ENCODE assay signal across 13 cellular contexts in genomic region chr9:76438841-76439588, GRCh38. TPM values are rescaled to one million over a fixed set of nuclear protein-coding genes. Genes with fewer than 3 reads are reported as not detected.
DNase-seq lines count a peak whose midpoint lies in the region; ATAC-seq, FAIRE-seq and TF ChIP-seq lines count a peak whose summit lies in the region.
"Had no signal": no experiment of that assay in that cellular context is flagged by ENCODE, and none has a peak within 500 bp of the region (broad histone marks: within the 10 kb centered on the region; RNA-seq: fewer than 3 reads in every experiment).

No MANE protein-coding gene starts in this region.

- in situ Hi-C loops in GM12878 (cut with MboI), result no loop called here

- RAD21 ChIA-PET in GM12878 (lab: Charles Lee; ENCODE audit: unreplicated experiment), result interaction anchor here (0.7 to 3.2 kb wide), 7 partner anchors 12 to 1511 kb away, joined by 3 to 11 read pairs (median 4); partner anchors contain the start of genes GCNT1 and RFK

- H3K9ac ChIP-seq in GM12878 (ENCODE audit: control insufficient read depth, insufficient read depth, low read length), result no peak overlapping the region

- SMC1A ChIA-PET in GM12878 (lab: Charles Lee; ENCODE audit: uncharacterized antibody, unreplicated experiment), result interaction anchor here (1.1 to 2.2 kb wide), 6 partner anchors 34 to 110 kb away, joined by 3 to 9 read pairs (median 5); partner anchors contain the start of gene RFK

- H3K79me2 ChIP-seq in GM12878 (ENCODE audit: control insufficient read depth, insufficient read depth, low read length), result peaks cover under 1% of the 10 kb centered on the region; the same call in 1 of the 2 replicates

- H3K4me3 Mint-ChIP-seq in activated CD4-positive, alpha-beta T cell treated with anti-CD3 and anti-CD28 coated beads, Interleukin-2, amount 10 ng/mL, durations not matched to agents 24 days and 14 days, result peak overlapping the region; percentile 8

- H3K27me3 Mint-ChIP-seq in activated CD4-positive, alpha-beta T cell treated with anti-CD3 and anti-CD28 coated beads, Interleukin-2, amount 10 ng/mL, durations not matched to agents 24 days and 14 days, result no peaks in the 10 kb centered on the region

- no peak for DNase-seq in activated CD4-positive, alpha-beta T cell treated with anti-CD3 and anti-CD28 coated beads, Interleukin-2, amount 10 ng/mL, durations not matched to agents 24 days and 14 days
- DNase-seq in activated CD4-positive, alpha-beta T cell treated with anti-CD3 and anti-CD28 coated beads for 4 hours, result no peak
- peak; percentile 80 for DNase-seq in GM12878 (ENCODE audit: low read depth, low spot score)
- no peak for DNase-seq in dermis blood vessel endothelial cell
- DNase-seq in NCI-H526 treated with DMSO at 0.1 percent for 48 hours (lab: John Stamatoyannopoulos, UW), result no peak
- no peak for DNase-seq in NCI-H526 (lab: John Stamatoyannopoulos, UW)
- DNase-seq: activated naive CD4-positive, alpha-beta T cell; effector memory CD4-positive, alpha-beta T cell; NCI-H2107 had no signal

- H2AFZ ChIP-seq in GM12878 (ENCODE audit: control insufficient read depth, low read depth, low read length), result no peak overlapping the region

- no peak for TF ChIP-seq POLR2A in GM12878 (IDR thresholded peaks at IDR 0.05; ENCODE audit: low read depth, low read length)

- H3K9me3 ChIP-seq in GM12878 (replicated peaks; ENCODE audit: control insufficient read depth, insufficient read depth, low read length), result no peaks in the 10 kb centered on the region; the same call in 1 of the 3 replicates
- H3K9me3 ChIP-seq: vagina had no signal

- ATAC-seq in GM21526 (IDR thresholded peaks at IDR 0.05; ENCODE audit: low FRiP score, unreplicated experiment) (peak; percentile 69), HG03139 (IDR thresholded peaks at IDR 0.05; ENCODE audit: unreplicated experiment) (peak; percentile 45), GM12878 (peak; percentile 83)

- peaks cover 38% of the 10 kb centered on the region for H3K4me1 Mint-ChIP-seq in activated CD4-positive, alpha-beta T cell treated with anti-CD3 and anti-CD28 coated beads, Interleukin-2, amount 10 ng/mL, durations not matched to agents 24 days and 14 days

- H3K27ac Mint-ChIP-seq in activated CD4-positive, alpha-beta T cell treated with anti-CD3 and anti-CD28 coated beads, Interleukin-2, amount 10 ng/mL, durations not matched to agents 24 days and 14 days, result peak overlapping the region; percentile 79

- peak overlapping the region; percentile 64 for H3K27ac ChIP-seq in GM12878 (ENCODE audit: control insufficient read depth, insufficient read depth)
- H3K27ac ChIP-seq: vagina had no signal

- H4K20me1 ChIP-seq in GM12878 (ENCODE audit: control insufficient read depth, insufficient read depth), result no peaks in the 10 kb centered on the region

- no TSS peak for BruUV-seq in GM12878 (replicated peaks; lab: Mats Ljungman, UMichigan)

- H3K4me3 ChIP-seq in GM12878, result no peak overlapping the region
- H3K4me3 ChIP-seq: vagina had no signal

- H3K36me3 Mint-ChIP-seq in activated CD4-positive, alpha-beta T cell treated with anti-CD3 and anti-CD28 coated beads, Interleukin-2, amount 10 ng/mL, durations not matched to agents 24 days and 14 days (ENCODE audit: low read depth), result peaks cover 4% of the 10 kb centered on the region

- peak overlapping the region; percentile 35; the same call in 1 of the 2 replicates for H3K4me2 ChIP-seq in GM12878 (ENCODE audit: control insufficient read depth, insufficient read depth)

- intact Hi-C loops in activated CD4-positive, alpha-beta T cell treated with anti-CD3 and anti-CD28 coated beads, Interleukin-2, amount 10 ng/mL, durations not matched to agents 24 days and 14 days (cut with micrococcal nuclease), result loop anchor here (1.0 to 2.0 kb wide), 2 partner anchors 36 to 124 kb away; no protein-coding TSS in a partner anchor
- intact Hi-C loops in GM12878 (cut with micrococcal nuclease; ENCODE audit: unreplicated experiment), result loop anchor here (2.0 kb wide), 1 partner anchor 24 kb away; no protein-coding TSS in a partner anchor

- TF ChIP-seq RAD21 in GM12878 (IDR thresholded peaks at IDR 0.05; ENCODE audit: insufficient read depth, low read depth, low read length), result no peak

- TF ChIP-seq EP300 in GM12878 (IDR thresholded peaks at IDR 0.05; ENCODE audit: borderline replicate concordance in 1 of 2, control insufficient read depth in 1 of 2, low read depth in 2 of 2, low read length in 2 of 2), result peak; percentile 44 to 50; a peak in 2 of 4 replicates

- FAIRE-seq in GM12878 (lab: Jason Lieb, UNC), result peak; percentile 74

- no peaks in the 10 kb centered on the region for H3K27me3 ChIP-seq in GM12878 (replicated peaks in 1 of 2; ENCODE audit: control insufficient read depth in 2 of 2, insufficient read depth in 2 of 2, low read length in 1 of 2)
- H3K27me3 ChIP-seq: vagina had no signal

- CTCF ChIA-PET in GM12878 (lab: Yijun Ruan, JAX), result interaction anchor here (0.7 to 2.9 kb wide), 5 partner anchors 8 to 220 kb away, joined by 3 to 15 read pairs (median 3); partner anchors contain the start of gene RFK

- no peaks in the 10 kb centered on the region for H3K36me3 ChIP-seq in GM12878 (ENCODE audit: control insufficient read depth in 2 of 2, insufficient read depth in 2 of 2, low read length in 1 of 2)
- H3K36me3 ChIP-seq: vagina had no signal

- POLR2A ChIA-PET in GM12878 (lab: Charles Lee), result interaction anchor here (0.6 to 1.5 kb wide), 6 partner anchors 11 to 46 kb away, joined by 3 to 8 read pairs (median 6); partner anchors contain the start of gene RFK

- no peak for TF ChIP-seq CTCF in GM12878 (IDR thresholded peaks at IDR 0.05 in 2 of 3, conservative IDR thresholded peaks at IDR 0.05 in 1 of 3; ENCODE audit: control insufficient read depth in 2 of 3, extremely low read depth in 1 of 3, insufficient read depth in 1 of 3, low read depth in 3 of 3, low read length in 3 of 3)

- no peaks in the 10 kb centered on the region for H3K9me3 Mint-ChIP-seq in activated CD4-positive, alpha-beta T cell treated with anti-CD3 and anti-CD28 coated beads, Interleukin-2, amount 10 ng/mL, durations not matched to agents 24 days and 14 days

- H3K4me1 ChIP-seq in GM12878 (ENCODE audit: control insufficient read depth, insufficient read depth, low read length), result peaks cover 40% of the 10 kb centered on the region
- H3K4me1 ChIP-seq: vagina had no signal

- 17% methylated on average over 6 of the region's 6 CpGs for WGBS in GM12878 (ENCODE audit: insufficient coverage, insufficient replicate concordance, low lambda C conversion rate, missing lambda C conversion rate)

RNA-seq across cellular contexts. Expression of gene GCNT1, which starts 20.0 kb away (rescaled TPM):
- 7.0 and 9.8 TPM in 2 replicates for total RNA-seq in activated CD4-positive, alpha-beta T cell treated with anti-CD3 and anti-CD28 coated beads, Interleukin-2, amount 10 ng/mL, durations not matched to agents 24 days and 14 days
- 1.4 and 2.8 TPM in 2 replicates for total RNA-seq in GM12878 (2013; cell fraction: nucleolus; rRNA removed)
- total RNA-seq in GM12878 (2014; rRNA removed) (6.7 and 10.4 TPM in 2 replicates), GM12878 (2014; rRNA removed; fragmentation: Illumina TruSeq; extraction: Trizol) (8.8 and 9.7 TPM in 2 replicates), GM12878 (2021) (10.0 and 12.5 TPM in 2 replicates), dermis blood vessel endothelial cell (9.9 and 31.2 TPM in 2 replicates)
- 10.8 TPM for polyA plus RNA-seq in GM12878 (2011; ENCODE audit: low read depth)
- polyA plus RNA-seq in GM12878 (2011; rRNA removed) (8.2 and 9.3 TPM in 2 replicates), GM12878 (2014; fragmentation: Illumina TruSeq; extraction: Trizol) (13.5 and 17.8 TPM in 2 replicates), GM12878 (2014; fragmentation: Nextera tagmentation; extraction: Ambion mirVana) (1 to 10 TPM; 2.8 to 4.0 TPM), GM12878 (2014; rRNA removed) (6.9 and 7.7 TPM in 2 replicates), GM12878 (2016; fragmentation: Nextera tagmentation; extraction: Ambion mirVana) (1 to 10 TPM; 6.3 to 7.3 TPM)
- polyA plus RNA-seq in GM12878 (2011; cell fraction: cytosol; rRNA removed), result 4.5 and 7.5 TPM in 2 replicates
- 4.2 and 5.0 TPM in 2 replicates for polyA plus RNA-seq in GM12878 (2011; cell fraction: nucleus; rRNA removed)
- 10.1 and 10.4 TPM in 2 replicates for polyA plus RNA-seq in GM12878 (2012)
- polyA minus RNA-seq in GM12878 (2011; rRNA and poly(A)+ RNA removed), result 16.5 and 19.1 TPM in 2 replicates
- polyA minus RNA-seq in GM12878 (2011; cell fraction: cytosol; rRNA and poly(A)+ RNA removed), result 2.4 and 2.7 TPM in 2 replicates
- polyA minus RNA-seq in GM12878 (2011; cell fraction: nucleus; rRNA and poly(A)+ RNA removed), result 2.1 and 4.0 TPM in 2 replicates
- total RNA-seq: A673 had no signal

RNA-seq across cellular contexts. Expression of gene RFK, which starts 44.8 kb away (rescaled TPM):
- total RNA-seq in activated CD4-positive, alpha-beta T cell treated with anti-CD3 and anti-CD28 coated beads, Interleukin-2, amount 10 ng/mL, durations not matched to agents 24 days and 14 days, result 16.6 and 17.9 TPM in 2 replicates
- 7.3 and 7.7 TPM in 2 replicates for total RNA-seq in GM12878 (2013; cell fraction: nucleolus; rRNA removed)
- 11.4 and 11.5 TPM in 2 replicates for total RNA-seq in GM12878 (2014; rRNA removed)
- total RNA-seq in GM12878 (2014; rRNA removed; fragmentation: Illumina TruSeq; extraction: Trizol), result 12.1 and 12.8 TPM in 2 replicates
- total RNA-seq in GM12878 (2021), result 8.3 TPM in 2 replicates
- polyA plus RNA-seq in GM12878 (2011; ENCODE audit: low read depth), result 2.3 TPM
- 18.6 and 28.7 TPM in 2 replicates for polyA plus RNA-seq in GM12878 (2011; rRNA removed)
- polyA plus RNA-seq in GM12878 (2011; cell fraction: cytosol; rRNA removed), result 5.6 and 6.2 TPM in 2 replicates
- polyA plus RNA-seq in GM12878 (2011; cell fraction: nucleus; rRNA removed), result 2.8 and 4.3 TPM in 2 replicates
- polyA plus RNA-seq in GM12878 (2012), result 3.8 and 4.7 TPM in 2 replicates
- polyA plus RNA-seq in GM12878 (2014; fragmentation: Illumina TruSeq; extraction: Trizol), result 13.0 and 15.2 TPM in 2 replicates
- polyA plus RNA-seq in GM12878 (2014; fragmentation: Nextera tagmentation; extraction: Ambion mirVana), result 1 to 10 TPM; 4.4 to 7.9 TPM
- polyA plus RNA-seq in GM12878 (2014; rRNA removed), result 7.0 and 7.5 TPM in 2 replicates
- polyA plus RNA-seq in GM12878 (2016; fragmentation: Nextera tagmentation; extraction: Ambion mirVana), result 10 to 100 TPM; 11.7 to 12.5 TPM
- 3.5 and 6.9 TPM in 2 replicates for polyA minus RNA-seq in GM12878 (2011; rRNA and poly(A)+ RNA removed)
- 4.0 and 4.5 TPM in 2 replicates for polyA minus RNA-seq in GM12878 (2011; cell fraction: cytosol; rRNA and poly(A)+ RNA removed)
- 4.8 and 10.6 TPM in 2 replicates for polyA minus RNA-seq in GM12878 (2011; cell fraction: nucleus; rRNA and poly(A)+ RNA removed)
- total RNA-seq in dermis blood vessel endothelial cell, result 70.4 and 80.8 TPM in 2 replicates
